ENCODE assay signal across 1 cellular context in the genomic region with DNA sequence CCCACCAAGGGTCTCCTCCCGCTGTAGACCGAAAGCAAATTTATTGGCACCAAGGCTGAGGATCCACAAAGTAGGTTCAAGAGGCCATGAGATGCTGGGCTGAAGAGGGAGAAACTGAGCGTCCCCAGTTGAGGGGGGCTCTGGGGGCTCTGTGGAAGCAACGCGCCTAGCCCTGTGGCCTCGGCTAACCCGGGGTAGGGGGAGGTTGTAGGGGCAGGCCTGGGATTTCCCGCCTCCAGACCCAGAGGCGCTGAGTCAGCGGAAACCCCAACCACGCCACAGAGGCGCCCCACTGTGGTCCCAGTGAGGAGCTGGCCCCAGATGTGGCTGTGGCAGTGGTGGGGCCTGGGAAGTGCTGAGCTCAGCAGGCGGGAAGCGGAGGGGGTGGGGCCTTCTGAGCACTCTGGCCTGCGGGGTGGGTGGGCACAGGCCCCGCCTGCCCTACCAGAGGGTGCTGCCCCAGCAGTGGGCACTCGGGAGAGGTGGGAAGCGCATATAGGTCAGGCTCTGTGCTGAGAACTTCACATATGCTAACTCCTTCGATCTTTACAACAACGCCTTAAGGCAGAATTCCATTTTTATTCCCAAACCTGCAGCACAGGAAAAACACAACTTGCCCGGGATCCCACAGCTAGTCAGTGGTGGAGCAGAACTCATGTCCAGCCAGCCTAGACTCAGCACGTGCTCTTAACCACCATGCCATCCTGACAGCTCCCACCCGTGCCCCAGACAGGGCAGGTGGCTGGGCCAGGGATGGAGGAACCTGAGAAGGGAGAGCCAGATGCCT.
A peak's percentile ranks its signal among the peaks of the same experiment; 100 is the strongest.
TF ChIP-seq lines count a peak whose summit lies in the region.

No MANE protein-coding gene starts in this region.

TF ChIP-seq in HepG2, 621 proteins besides CTCF, POLR2A, EP300 and RAD21 (continued from another document and continues in another):
- 0 out of 2 replicates have a peak, but pooled peaks have one; percentile 25 for TF ChIP-seq NR0B2 (CRISPR knock-in tag; IDR thresholded peaks at IDR 0.05)
- TF ChIP-seq, protein P1, sequence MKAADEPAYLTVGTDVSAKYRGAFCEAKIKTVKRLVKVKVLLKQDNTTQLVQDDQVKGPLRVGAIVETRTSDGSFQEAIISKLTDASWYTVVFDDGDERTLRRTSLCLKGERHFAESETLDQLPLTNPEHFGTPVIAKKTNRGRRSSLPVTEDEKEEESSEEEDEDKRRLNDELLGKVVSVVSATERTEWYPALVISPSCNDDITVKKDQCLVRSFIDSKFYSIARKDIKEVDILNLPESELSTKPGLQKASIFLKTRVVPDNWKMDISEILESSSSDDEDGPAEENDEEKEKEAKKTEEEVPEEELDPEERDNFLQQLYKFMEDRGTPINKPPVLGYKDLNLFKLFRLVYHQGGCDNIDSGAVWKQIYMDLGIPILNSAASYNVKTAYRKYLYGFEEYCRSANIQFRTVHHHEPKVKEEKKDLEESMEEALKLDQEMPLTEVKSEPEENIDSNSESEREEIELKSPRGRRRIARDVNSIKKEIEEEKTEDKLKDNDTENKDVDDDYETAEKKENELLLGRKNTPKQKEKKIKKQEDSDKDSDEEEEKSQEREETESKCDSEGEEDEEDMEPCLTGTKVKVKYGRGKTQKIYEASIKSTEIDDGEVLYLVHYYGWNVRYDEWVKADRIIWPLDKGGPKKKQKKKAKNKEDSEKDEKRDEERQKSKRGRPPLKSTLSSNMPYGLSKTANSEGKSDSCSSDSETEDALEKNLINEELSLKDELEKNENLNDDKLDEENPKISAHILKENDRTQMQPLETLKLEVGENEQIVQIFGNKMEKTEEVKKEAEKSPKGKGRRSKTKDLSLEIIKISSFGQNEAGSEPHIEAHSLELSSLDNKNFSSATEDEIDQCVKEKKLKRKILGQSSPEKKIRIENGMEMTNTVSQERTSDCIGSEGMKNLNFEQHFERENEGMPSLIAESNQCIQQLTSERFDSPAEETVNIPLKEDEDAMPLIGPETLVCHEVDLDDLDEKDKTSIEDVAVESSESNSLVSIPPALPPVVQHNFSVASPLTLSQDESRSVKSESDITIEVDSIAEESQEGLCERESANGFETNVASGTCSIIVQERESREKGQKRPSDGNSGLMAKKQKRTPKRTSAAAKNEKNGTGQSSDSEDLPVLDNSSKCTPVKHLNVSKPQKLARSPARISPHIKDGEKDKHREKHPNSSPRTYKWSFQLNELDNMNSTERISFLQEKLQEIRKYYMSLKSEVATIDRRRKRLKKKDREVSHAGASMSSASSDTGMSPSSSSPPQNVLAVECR (CRISPR knock-in tag; IDR thresholded peaks at IDR 0.05; ENCODE audit: borderline replicate concordance), result peak; percentile 45; the same call in 1 of the 2 replicates
- no peak for TF ChIP-seq ZNF264 (CRISPR knock-in tag; IDR thresholded peaks at IDR 0.05)
- no peak for TF ChIP-seq HOXA7 (CRISPR knock-in tag; IDR thresholded peaks at IDR 0.05)
- TF ChIP-seq, protein P2, sequence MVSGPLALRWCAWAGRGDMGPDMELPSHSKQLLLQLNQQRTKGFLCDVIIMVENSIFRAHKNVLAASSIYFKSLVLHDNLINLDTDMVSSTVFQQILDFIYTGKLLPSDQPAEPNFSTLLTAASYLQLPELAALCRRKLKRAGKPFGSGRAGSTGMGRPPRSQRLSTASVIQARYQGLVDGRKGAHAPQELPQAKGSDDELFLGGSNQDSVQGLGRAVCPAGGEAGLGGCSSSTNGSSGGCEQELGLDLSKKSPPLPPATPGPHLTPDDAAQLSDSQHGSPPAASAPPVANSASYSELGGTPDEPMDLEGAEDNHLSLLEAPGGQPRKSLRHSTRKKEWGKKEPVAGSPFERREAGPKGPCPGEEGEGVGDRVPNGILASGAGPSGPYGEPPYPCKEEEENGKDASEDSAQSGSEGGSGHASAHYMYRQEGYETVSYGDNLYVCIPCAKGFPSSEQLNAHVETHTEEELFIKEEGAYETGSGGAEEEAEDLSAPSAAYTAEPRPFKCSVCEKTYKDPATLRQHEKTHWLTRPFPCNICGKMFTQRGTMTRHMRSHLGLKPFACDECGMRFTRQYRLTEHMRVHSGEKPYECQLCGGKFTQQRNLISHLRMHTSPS (CRISPR knock-in tag; IDR thresholded peaks at IDR 0.05; ENCODE audit: low read depth), result no peak
- TF ChIP-seq ZNF564 (CRISPR knock-in tag; IDR thresholded peaks at IDR 0.05), result peak; percentile 47; the same call in 1 of the 2 replicates
- TF ChIP-seq MZF1 (CRISPR knock-in tag; IDR thresholded peaks at IDR 0.05; ENCODE audit: borderline replicate concordance), result no peak
- TF ChIP-seq SALL2 (CRISPR knock-in tag; IDR thresholded peaks at IDR 0.05), result peak; percentile 59; the same call in 1 of the 2 replicates
- no peak for TF ChIP-seq PAWR (CRISPR knock-in tag; IDR thresholded peaks at IDR 0.05; ENCODE audit: borderline replicate concordance)
- TF ChIP-seq ZNF446 (CRISPR knock-in tag; IDR thresholded peaks at IDR 0.05), result no peak
- TF ChIP-seq, protein P3, sequence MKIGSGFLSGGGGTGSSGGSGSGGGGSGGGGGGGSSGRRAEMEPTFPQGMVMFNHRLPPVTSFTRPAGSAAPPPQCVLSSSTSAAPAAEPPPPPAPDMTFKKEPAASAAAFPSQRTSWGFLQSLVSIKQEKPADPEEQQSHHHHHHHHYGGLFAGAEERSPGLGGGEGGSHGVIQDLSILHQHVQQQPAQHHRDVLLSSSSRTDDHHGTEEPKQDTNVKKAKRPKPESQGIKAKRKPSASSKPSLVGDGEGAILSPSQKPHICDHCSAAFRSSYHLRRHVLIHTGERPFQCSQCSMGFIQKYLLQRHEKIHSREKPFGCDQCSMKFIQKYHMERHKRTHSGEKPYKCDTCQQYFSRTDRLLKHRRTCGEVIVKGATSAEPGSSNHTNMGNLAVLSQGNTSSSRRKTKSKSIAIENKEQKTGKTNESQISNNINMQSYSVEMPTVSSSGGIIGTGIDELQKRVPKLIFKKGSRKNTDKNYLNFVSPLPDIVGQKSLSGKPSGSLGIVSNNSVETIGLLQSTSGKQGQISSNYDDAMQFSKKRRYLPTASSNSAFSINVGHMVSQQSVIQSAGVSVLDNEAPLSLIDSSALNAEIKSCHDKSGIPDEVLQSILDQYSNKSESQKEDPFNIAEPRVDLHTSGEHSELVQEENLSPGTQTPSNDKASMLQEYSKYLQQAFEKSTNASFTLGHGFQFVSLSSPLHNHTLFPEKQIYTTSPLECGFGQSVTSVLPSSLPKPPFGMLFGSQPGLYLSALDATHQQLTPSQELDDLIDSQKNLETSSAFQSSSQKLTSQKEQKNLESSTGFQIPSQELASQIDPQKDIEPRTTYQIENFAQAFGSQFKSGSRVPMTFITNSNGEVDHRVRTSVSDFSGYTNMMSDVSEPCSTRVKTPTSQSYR (CRISPR knock-in tag; IDR thresholded peaks at IDR 0.05; ENCODE audit: borderline replicate concordance), result 0 out of 2 replicates have a peak, but pooled peaks have one; percentile 27
- TF ChIP-seq HIVEP1 (CRISPR knock-in tag; IDR thresholded peaks at IDR 0.05), result peak; percentile 82
- TF ChIP-seq KAT7 (CRISPR knock-in tag; IDR thresholded peaks at IDR 0.05; ENCODE audit: borderline replicate concordance), result no peak
- TF ChIP-seq, protein P4, sequence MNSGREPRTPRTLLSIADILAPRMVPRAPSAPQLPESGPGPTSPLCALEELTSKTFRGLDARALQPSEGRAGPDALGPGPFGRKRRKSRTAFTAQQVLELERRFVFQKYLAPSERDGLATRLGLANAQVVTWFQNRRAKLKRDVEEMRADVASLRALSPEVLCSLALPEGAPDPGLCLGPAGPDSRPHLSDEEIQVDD (CRISPR knock-in tag; IDR thresholded peaks at IDR 0.05; ENCODE audit: borderline replicate concordance), result no peak
- peak; percentile 62; the same call in 1 of the 2 replicates for TF ChIP-seq RFX5 (IDR thresholded peaks at IDR 0.05; ENCODE audit: low read depth, low read length)
- no peak for TF ChIP-seq ZNF777 (CRISPR knock-in tag; IDR thresholded peaks at IDR 0.05)
- no peak for TF ChIP-seq KDM3A (CRISPR knock-in tag; IDR thresholded peaks at IDR 0.05; ENCODE audit: low read depth)
- no peak for TF ChIP-seq FOXK1 (CRISPR knock-in tag; IDR thresholded peaks at IDR 0.05; ENCODE audit: borderline replicate concordance, low read depth)
- TF ChIP-seq ZNF235 (CRISPR knock-in tag; IDR thresholded peaks at IDR 0.05; ENCODE audit: borderline replicate concordance), result peak; percentile 62; the same call in 1 of the 2 replicates
- TF ChIP-seq PHF8 (CRISPR knock-in tag; IDR thresholded peaks at IDR 0.05), result no peak
- no peak for TF ChIP-seq SNRNP70 (IDR thresholded peaks at IDR 0.05; ENCODE audit: low read depth, low read length)
- TF ChIP-seq SSRP1 (CRISPR knock-in tag; IDR thresholded peaks at IDR 0.05), result no peak
- TF ChIP-seq SOX6 (IDR thresholded peaks at IDR 0.05), result no peak
- TF ChIP-seq SOX6 (CRISPR knock-in tag; IDR thresholded peaks at IDR 0.05), result peak; percentile 30; the same call in 1 of the 2 replicates
- TF ChIP-seq MEIS1 (CRISPR knock-in tag; IDR thresholded peaks at IDR 0.05; ENCODE audit: borderline replicate concordance), result no peak
- no peak for TF ChIP-seq PHF5A (CRISPR knock-in tag; IDR thresholded peaks at IDR 0.05; ENCODE audit: low read depth, unreplicated experiment)
- peak; percentile 70; the same call in 1 of the 2 replicates for TF ChIP-seq E2F1 (CRISPR knock-in tag; IDR thresholded peaks at IDR 0.05)
- TF ChIP-seq ZMYM4 (CRISPR knock-in tag; IDR thresholded peaks at IDR 0.05), result no peak
- TF ChIP-seq FOSL1 (CRISPR knock-in tag; IDR thresholded peaks at IDR 0.05; ENCODE audit: borderline replicate concordance), result no peak
- 0 out of 2 replicates have a peak, but pooled peaks have one; percentile 37 for TF ChIP-seq UBTF (CRISPR knock-in tag; IDR thresholded peaks at IDR 0.05)
- TF ChIP-seq SOX5 (CRISPR knock-in tag; IDR thresholded peaks at IDR 0.05; ENCODE audit: borderline replicate concordance), result no peak
- TF ChIP-seq ZNF205 (CRISPR knock-in tag; IDR thresholded peaks at IDR 0.05), result no peak
- TF ChIP-seq CCDC6 (CRISPR knock-in tag; IDR thresholded peaks at IDR 0.05), result no peak
- 0 out of 2 replicates have a peak, but pooled peaks have one; percentile 7 for TF ChIP-seq ADNP (CRISPR knock-in tag; IDR thresholded peaks at IDR 0.05)
- TF ChIP-seq ZNF572 (CRISPR knock-in tag; IDR thresholded peaks at IDR 0.05), result no peak
- TF ChIP-seq MTA1 (CRISPR knock-in tag; IDR thresholded peaks at IDR 0.05; ENCODE audit: borderline replicate concordance), result peak; percentile 42; the same call in 1 of the 2 replicates
- no peak for TF ChIP-seq CREB1 (IDR thresholded peaks at IDR 0.05)
- TF ChIP-seq CREB1 (CRISPR knock-in tag; IDR thresholded peaks at IDR 0.05), result 0 out of 2 replicates have a peak, but pooled peaks have one; percentile 32
- peak; percentile 41; the same call in 1 of the 2 replicates for TF ChIP-seq ZNF776 (CRISPR knock-in tag; IDR thresholded peaks at IDR 0.05)
- no peak for TF ChIP-seq ZNF607 (CRISPR knock-in tag; IDR thresholded peaks at IDR 0.05; ENCODE audit: borderline replicate concordance)
- TF ChIP-seq SMC3 (IDR thresholded peaks at IDR 0.05; ENCODE audit: low read length), result peak; percentile 31; the same call in 1 of the 2 replicates
- TF ChIP-seq ZNF501 (CRISPR knock-in tag; IDR thresholded peaks at IDR 0.05), result 0 out of 2 replicates have a peak, but pooled peaks have one; percentile 30
- TF ChIP-seq BCL3 (CRISPR knock-in tag; IDR thresholded peaks at IDR 0.05), result no peak
- TF ChIP-seq DMTF1 (CRISPR knock-in tag; IDR thresholded peaks at IDR 0.05), result no peak
